ENCODE assay signal across 27 cellular contexts in genomic region chr11:105918039-105918438, GRCh38.
"Had no signal": no experiment of that assay in that cellular context is flagged by ENCODE, and none has a peak within 500 bp of the region (broad histone marks: within the 10 kb centered on the region; RNA-seq: fewer than 3 reads in every experiment).

No MANE protein-coding gene starts in this region.

- H3K27ac ChIP-seq: left ventricle myocardium inferior, ovary, right atrium auricular region, skin epidermis, tibial nerve, vagina had no signal

- H3K36me3 ChIP-seq: left ventricle myocardium inferior, ovary, right atrium auricular region, tibial nerve, vagina had no signal

- ATAC-seq: left colon; mucosa of descending colon; naive thymus-derived CD4-positive, alpha-beta T cell; natural killer cell treated with Interleukin-12 subunit alpha and Interleukin-12 subunit beta and Interleukin-15 and Interleukin-18, amount 100 ng/mL, for 72 hours; sciatic nerve; stimulated activated effector memory CD8-positive, alpha-beta T cell treated with anti-CD3 and anti-CD28 coated beads, Interleukin-12 subunit alpha, Interleukin-12 subunit beta, amount 100 ng/mL, for 72 hours; stimulated activated naive CD8-positive, alpha-beta T cell treated with anti-CD3 and anti-CD28 coated beads, Interleukin-15, amount 100 ng/mL, for 72 hours had no signal

- H3K4me3 Mint-ChIP-seq: immature natural killer cell; mesothelial cell of epicardium; naive thymus-derived CD4-positive, alpha-beta T cell; natural killer cell treated with Interleukin-12 subunit alpha and Interleukin-12 subunit beta and Interleukin-15 and Interleukin-18, amount 100 ng/mL, for 72 hours; stimulated activated effector memory CD8-positive, alpha-beta T cell treated with anti-CD3 and anti-CD28 coated beads, Interleukin-12 subunit alpha, Interleukin-12 subunit beta, amount 100 ng/mL, for 72 hours; stimulated activated naive CD8-positive, alpha-beta T cell treated with anti-CD3 and anti-CD28 coated beads, Interleukin-15, amount 100 ng/mL, for 72 hours; type B pancreatic cell had no signal

- H3K36me3 Mint-ChIP-seq: immature natural killer cell; naive thymus-derived CD4-positive, alpha-beta T cell; natural killer cell treated with Interleukin-12 subunit alpha and Interleukin-12 subunit beta and Interleukin-15 and Interleukin-18, amount 100 ng/mL, for 72 hours; stimulated activated effector memory CD8-positive, alpha-beta T cell treated with anti-CD3 and anti-CD28 coated beads, Interleukin-12 subunit alpha, Interleukin-12 subunit beta, amount 100 ng/mL, for 72 hours; type B pancreatic cell had no signal

- H3K9me3 ChIP-seq: left ventricle myocardium inferior, mucosa of descending colon, ovary, right atrium auricular region, tibial nerve, vagina had no signal

- H3K9me3 Mint-ChIP-seq: immature natural killer cell; mesothelial cell of epicardium; naive thymus-derived CD4-positive, alpha-beta T cell; natural killer cell treated with Interleukin-12 subunit alpha and Interleukin-12 subunit beta and Interleukin-15 and Interleukin-18, amount 100 ng/mL, for 72 hours; stimulated activated effector memory CD8-positive, alpha-beta T cell treated with anti-CD3 and anti-CD28 coated beads, Interleukin-12 subunit alpha, Interleukin-12 subunit beta, amount 100 ng/mL, for 72 hours; stimulated activated naive CD8-positive, alpha-beta T cell treated with anti-CD3 and anti-CD28 coated beads, Interleukin-15, amount 100 ng/mL, for 72 hours; type B pancreatic cell had no signal

- H3K27me3 ChIP-seq: right atrium auricular region, tibial nerve, vagina had no signal

- H3K4me3 ChIP-seq: left ventricle myocardium inferior, lung, mucosa of descending colon, ovary, right atrium auricular region, skin epidermis, tibial nerve, vagina had no signal

- H3K27me3 Mint-ChIP-seq: natural killer cell treated with Interleukin-12 subunit alpha and Interleukin-12 subunit beta and Interleukin-15 and Interleukin-18, amount 100 ng/mL, for 72 hours; progenitor cell of endocrine pancreas; stimulated activated naive CD8-positive, alpha-beta T cell treated with anti-CD3 and anti-CD28 coated beads, Interleukin-15, amount 100 ng/mL, for 72 hours; type B pancreatic cell had no signal

- H3K4me1 Mint-ChIP-seq: immature natural killer cell; naive thymus-derived CD4-positive, alpha-beta T cell; stimulated activated effector memory CD8-positive, alpha-beta T cell treated with anti-CD3 and anti-CD28 coated beads, Interleukin-12 subunit alpha, Interleukin-12 subunit beta, amount 100 ng/mL, for 72 hours; stimulated activated naive CD8-positive, alpha-beta T cell treated with anti-CD3 and anti-CD28 coated beads, Interleukin-15, amount 100 ng/mL, for 72 hours had no signal

- H3K27ac Mint-ChIP-seq: immature natural killer cell; mesothelial cell of epicardium; naive thymus-derived CD4-positive, alpha-beta T cell; natural killer cell treated with Interleukin-12 subunit alpha and Interleukin-12 subunit beta and Interleukin-15 and Interleukin-18, amount 100 ng/mL, for 72 hours; progenitor cell of endocrine pancreas; stimulated activated effector memory CD8-positive, alpha-beta T cell treated with anti-CD3 and anti-CD28 coated beads, Interleukin-12 subunit alpha, Interleukin-12 subunit beta, amount 100 ng/mL, for 72 hours; stimulated activated naive CD8-positive, alpha-beta T cell treated with anti-CD3 and anti-CD28 coated beads, Interleukin-15, amount 100 ng/mL, for 72 hours; type B pancreatic cell had no signal

- DNase-seq: hypothalamus; immature natural killer cell; kidney; left colon; left ventricle myocardium inferior; mesendoderm; mucosa of descending colon; naive thymus-derived CD4-positive, alpha-beta T cell; ovary; stimulated activated CD4-positive, alpha-beta T cell treated with anti-CD3 and anti-CD28 coated beads, Interleukin-12 subunit alpha, Interleukin-12 subunit beta, amount 100 ng/mL, for 4 hours; stimulated activated CD4-positive, alpha-beta T cell treated with anti-CD3 and anti-CD28 coated beads, Interleukin-15, amount 100 ng/mL, for 24 hours; stimulated activated CD4-positive, alpha-beta T cell treated with anti-CD3 and anti-CD28 coated beads, Interleukin-4, amount 100 ng/mL, for 24 hours; stimulated activated naive CD4-positive, alpha-beta T cell treated with Interleukin-2 at 50 U/mL for 16 hours; stimulated activated naive CD8-positive, alpha-beta T cell treated with anti-CD3 and anti-CD28 coated beads, Interleukin-15, amount 100 ng/mL, for 72 hours; substantia nigra had no signal

- FAIRE-seq: islet of Langerhans, kidney had no signal

- H3K4me1 ChIP-seq: left ventricle myocardium inferior, right atrium auricular region, vagina had no signal
